Comparison of ENCODE assay signal across 7 cellular contexts in the genomic region with DNA sequence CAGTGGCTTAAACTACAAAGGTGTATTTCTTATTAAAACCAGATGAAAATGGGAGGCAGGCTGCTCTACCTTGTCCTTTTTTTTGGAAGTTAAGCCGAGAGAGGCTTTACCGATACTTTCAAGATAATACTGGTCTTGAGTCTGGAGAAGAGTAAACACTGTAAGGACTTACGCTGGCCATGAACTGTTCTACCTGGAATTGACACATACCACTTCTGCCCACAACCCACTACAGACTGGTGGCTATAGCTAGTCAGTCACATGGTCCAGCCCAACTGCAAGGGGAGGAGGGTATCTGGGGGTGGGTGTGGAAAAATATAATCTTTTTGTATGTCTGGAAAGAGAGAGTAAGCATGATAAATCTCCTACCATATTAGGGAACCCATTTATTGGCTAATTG.
"Had no signal": no experiment of that assay in that cellular context is flagged by ENCODE, and none has a peak within 500 bp of the region (broad histone marks: within the 10 kb centered on the region; RNA-seq: fewer than 3 reads in every experiment).

No MANE protein-coding gene starts in this region.

- H3K27ac Mint-ChIP-seq: GM23338, H9, IgD-negative memory B cell had no signal

- H3K4me3 ChIP-seq: GM23338 had no signal

- H3K27me3 Mint-ChIP-seq: IgD-negative memory B cell had no signal

- H3K4me2 ChIP-seq: GM23338 had no signal

- FAIRE-seq: H1, H54, HepG2 had no signal

- DNase-seq: H9, HCEC 1CT had no signal

- ATAC-seq: GM23338, HepG2 had no signal

- H3K9me3 Mint-ChIP-seq: GM23338, H9, IgD-negative memory B cell had no signal

- H3K4me3 Mint-ChIP-seq: GM23338, H9 had no signal

- H2AFZ ChIP-seq: GM23338 had no signal
